18 cellular contexts compared by ENCODE assay signal in genomic region chr16:55061126-55061525, GRCh38.
A peak's percentile ranks its signal among the peaks of the same experiment; 100 is the strongest.
DNase-seq lines count a peak whose midpoint lies in the region; ATAC-seq and TF ChIP-seq lines count a peak whose summit lies in the region.
"Had no signal": no experiment of that assay in that cellular context is flagged by ENCODE, and none has a peak within 500 bp of the region (broad histone marks: within the 10 kb centered on the region; RNA-seq: fewer than 3 reads in every experiment).

No MANE protein-coding gene starts in this region.

- H3K27me3 ChIP-seq in neuronal stem cell (ENCODE audit: control insufficient read depth in 3 of 3, insufficient read depth in 3 of 3, low read depth in 1 of 3, low read length in 3 of 3) (peaks cover 0 to 33% (median 17%) of the 10 kb centered on the region in 3 experiments), upper lobe of right lung (peaks cover 25% of the 10 kb centered on the region), mesenchymal stem cell (ENCODE audit: control insufficient read depth in 1 of 2, insufficient read depth in 1 of 2, low read length in 2 of 2) (peaks cover 14 to 26% of the 10 kb centered on the region in 2 experiments)

- POLR2A ChIA-PET in activated CD4-positive, alpha-beta T cell treated with anti-CD3 and anti-CD28 coated beads for 36 hours (lab: Charles Lee) = no interaction called here

- no peak overlapping the region for H3K27ac Mint-ChIP-seq in activated CD4-positive, alpha-beta T cell treated with anti-CD3 and anti-CD28 coated beads for 36 hours
- H3K27ac Mint-ChIP-seq: B cell; CD4-positive, alpha-beta T cell; CD8-positive, alpha-beta T cell had no signal

- H2BK12ac ChIP-seq in neuronal stem cell (ENCODE audit: low read length) (no peak overlapping the region), mesenchymal stem cell (ENCODE audit: low read length in 2 of 2) (no peak overlapping the region)

- H3K9me3 ChIP-seq in neuronal stem cell (replicated peaks in 1 of 2; ENCODE audit: control insufficient read depth in 2 of 2, insufficient read depth in 1 of 2, low read depth in 1 of 2, low read length in 2 of 2) = peaks cover 0 to 2% of the 10 kb centered on the region in 2 donors
- no peaks in the 10 kb centered on the region for H3K9me3 ChIP-seq in upper lobe of right lung
- H3K9me3 ChIP-seq in mesenchymal stem cell (ENCODE audit: control insufficient read depth, low read length) = no peaks in the 10 kb centered on the region
- H3K9me3 ChIP-seq: A549 had no signal

- no peak overlapping the region for H2BK15ac ChIP-seq in neuronal stem cell (ENCODE audit: low read length)
- no peak overlapping the region for H2BK15ac ChIP-seq in mesenchymal stem cell (ENCODE audit: low read depth, poor library complexity, severe bottlenecking)

- WGBS in neuronal stem cell (ENCODE audit: extremely low coverage in 2 of 2, insufficient read length in 2 of 2, insufficient replicate concordance in 1 of 2), 2 donors = no CpG with 5 or more reads among the region's 1 CpG
- 40% methylated on average over 1 of the region's 1 CpG for WGBS in mesenchymal stem cell

- no peaks in the 10 kb centered on the region for H3K9me3 Mint-ChIP-seq in activated CD4-positive, alpha-beta T cell treated with anti-CD3 and anti-CD28 coated beads for 36 hours (ENCODE audit: low read depth)
- H3K9me3 Mint-ChIP-seq: CD8-positive, alpha-beta T cell had no signal

- CTCF ChIA-PET in activated CD4-positive, alpha-beta T cell treated with anti-CD3 and anti-CD28 coated beads for 36 hours (lab: Charles Lee) = no interaction called here

- H3K23ac ChIP-seq in neuronal stem cell (ENCODE audit: low read depth, low read length, poor library complexity) (no peak overlapping the region), mesenchymal stem cell (ENCODE audit: low read length in 2 of 2) (no peak overlapping the region)

- H3K27me3 Mint-ChIP-seq in activated CD4-positive, alpha-beta T cell treated with anti-CD3 and anti-CD28 coated beads for 36 hours = peaks cover 46% of the 10 kb centered on the region

- H2AK5ac ChIP-seq in neuronal stem cell (ENCODE audit: low read depth, low read length) (peak overlapping the region; percentile 18), mesenchymal stem cell (ENCODE audit: low read length, severe bottlenecking) (no peak overlapping the region)

- DNase-seq in cardiac septum (ENCODE audit: low spot score) (peak; percentile 56), left cardiac atrium (no peak), neuronal stem cell (ENCODE audit: low spot score) (no peak), upper lobe of right lung (peak; percentile 29), mesenchymal stem cell (no peak)
- no peak for DNase-seq in activated CD4-positive, alpha-beta T cell treated with anti-CD3 and anti-CD28 coated beads for 36 hours
- DNase-seq: AML-193; Caco-2; Calu3; CD4-positive, alpha-beta T cell; CD8-positive, alpha-beta T cell; DMS79 treated with DMSO at 0.1 percent for 48 hours had no signal

- peaks cover 6% of the 10 kb centered on the region for H3K4me1 Mint-ChIP-seq in activated CD4-positive, alpha-beta T cell treated with anti-CD3 and anti-CD28 coated beads for 36 hours

- H3K4me3 Mint-ChIP-seq in activated CD4-positive, alpha-beta T cell treated with anti-CD3 and anti-CD28 coated beads for 36 hours = no peak overlapping the region
- H3K4me3 Mint-ChIP-seq: B cell; CD4-positive, alpha-beta T cell; CD8-positive, alpha-beta T cell had no signal

- peaks cover 6% of the 10 kb centered on the region in 2 donors for H3K4me1 ChIP-seq in neuronal stem cell (ENCODE audit: control insufficient read depth in 2 of 2, insufficient read depth in 1 of 2, low read depth in 1 of 2, low read length in 2 of 2)
- H3K4me1 ChIP-seq in upper lobe of right lung = no peaks in the 10 kb centered on the region
- peaks cover 24% of the 10 kb centered on the region for H3K4me1 ChIP-seq in mesenchymal stem cell (ENCODE audit: control insufficient read depth, insufficient read depth, low read depth, low read length)
- H3K4me1 ChIP-seq: A549, Caco-2 had no signal

- no peak overlapping the region for H4K8ac ChIP-seq in neuronal stem cell (ENCODE audit: low read depth, low read length)
- H4K8ac ChIP-seq in mesenchymal stem cell (ENCODE audit: low read length) = no peak overlapping the region

- no peak overlapping the region for H3K4ac ChIP-seq in neuronal stem cell (ENCODE audit: low read length)
- no peak overlapping the region for H3K4ac ChIP-seq in mesenchymal stem cell (ENCODE audit: low read depth in 1 of 2, low read length in 2 of 2)

- H2AFZ ChIP-seq in neuronal stem cell (ENCODE audit: low read length) (no peak overlapping the region), mesenchymal stem cell (ENCODE audit: low read depth, low read length) (no peak overlapping the region)

- intact Hi-C loops in cardiac septum (cut with DNase I) (no loop called here), left cardiac atrium (cut with DNase I) (no loop called here), upper lobe of right lung (cut with DNase I) (no loop called here)
- intact Hi-C loops in activated CD4-positive, alpha-beta T cell treated with anti-CD3 and anti-CD28 coated beads for 36 hours (cut with DNase I, micrococcal nuclease) = no loop called here

- no peak overlapping the region for H3K4me3 ChIP-seq in neuronal stem cell (ENCODE audit: low read length in 2 of 2)
- H3K4me3 ChIP-seq in upper lobe of right lung = no peak overlapping the region
- no peak overlapping the region for H3K4me3 ChIP-seq in mesenchymal stem cell (ENCODE audit: insufficient read depth in 1 of 2, low read depth in 1 of 2, low read length in 2 of 2)
- H3K4me3 ChIP-seq: A549; BLaER1 treated with 17β-estradiol and CSF1 and Interleukin-3, amounts not matched to agents 10 nM and 100 nM; GM12878 had no signal

- H2BK5ac ChIP-seq in neuronal stem cell (ENCODE audit: low read length) (no peak overlapping the region), mesenchymal stem cell (ENCODE audit: low read depth, low read length, poor library complexity, severe bottlenecking) (no peak overlapping the region)

- H3K18ac ChIP-seq in neuronal stem cell (ENCODE audit: low read length) (no peak overlapping the region), mesenchymal stem cell (ENCODE audit: low read depth in 1 of 2, low read length in 2 of 2) (no peak overlapping the region)

- H3K36me3 ChIP-seq in neuronal stem cell (replicated peaks in 1 of 2; ENCODE audit: control insufficient read depth in 2 of 2, insufficient read depth in 2 of 2, low read length in 2 of 2) (no peaks in the 10 kb centered on the region), upper lobe of right lung (no peaks in the 10 kb centered on the region), mesenchymal stem cell (ENCODE audit: control insufficient read depth in 1 of 2, insufficient read depth in 2 of 2, low read depth in 1 of 2, low read length in 2 of 2) (no peaks in the 10 kb centered on the region)
- H3K36me3 ChIP-seq: BLaER1 treated with 17β-estradiol and CSF1 and Interleukin-3, amounts not matched to agents 10 nM and 100 nM had no signal

- H3K14ac ChIP-seq in neuronal stem cell (ENCODE audit: low read length) = no peak overlapping the region
- no peak overlapping the region for H3K14ac ChIP-seq in mesenchymal stem cell (ENCODE audit: low read length in 2 of 2)

- H3K9ac ChIP-seq in neuronal stem cell (ENCODE audit: low read depth, low read length, poor library complexity) (no peak overlapping the region), mesenchymal stem cell (ENCODE audit: low read length) (no peak overlapping the region)
- H3K9ac ChIP-seq: BLaER1 treated with 17β-estradiol and CSF1 and Interleukin-3, amounts not matched to agents 10 nM and 100 nM had no signal

- H4K91ac ChIP-seq in neuronal stem cell (ENCODE audit: low read depth, low read length, poor library complexity) (no peak overlapping the region), mesenchymal stem cell (ENCODE audit: low read length) (no peak overlapping the region)

- H3K27ac ChIP-seq in neuronal stem cell (replicated peaks; ENCODE audit: low read length) = no peak overlapping the region
- H3K27ac ChIP-seq in upper lobe of right lung = no peak overlapping the region
- H3K27ac ChIP-seq in mesenchymal stem cell (ENCODE audit: low read length, poor library complexity, severe bottlenecking) = no peak overlapping the region
- H3K27ac ChIP-seq: 22Rv1; A549; BLaER1 treated with 17β-estradiol and CSF1 and Interleukin-3, amounts not matched to agents 10 nM and 100 nM; C4-2B had no signal

- no peak for TF ChIP-seq CTCF in upper lobe of right lung (IDR thresholded peaks at IDR 0.05)

- no peak for ATAC-seq in left cardiac atrium
- ATAC-seq in upper lobe of right lung = no peak
- no peak for ATAC-seq in activated CD4-positive, alpha-beta T cell treated with anti-CD3 and anti-CD28 coated beads for 36 hours
- ATAC-seq: A549; CD8-positive, alpha-beta T cell; GM12878 had no signal

- H3K4me2 ChIP-seq in neuronal stem cell (ENCODE audit: insufficient read depth, low read length, poor library complexity, severe bottlenecking) (no peak overlapping the region), mesenchymal stem cell (ENCODE audit: low read length, poor library complexity, severe bottlenecking) (no peak overlapping the region)
- H3K4me2 ChIP-seq: A549 had no signal

- H2BK120ac ChIP-seq in neuronal stem cell (ENCODE audit: low read depth, low read length) (no peak overlapping the region), mesenchymal stem cell (ENCODE audit: low read depth, low read length) (no peak overlapping the region)

- H3K36me3 Mint-ChIP-seq in activated CD4-positive, alpha-beta T cell treated with anti-CD3 and anti-CD28 coated beads for 36 hours (ENCODE audit: low read depth) = no peaks in the 10 kb centered on the region
- H3K36me3 Mint-ChIP-seq: CD8-positive, alpha-beta T cell had no signal

- H3K79me1 ChIP-seq in neuronal stem cell (ENCODE audit: low read depth, low read length) = no peaks in the 10 kb centered on the region
- no peaks in the 10 kb centered on the region for H3K79me1 ChIP-seq in mesenchymal stem cell (replicated peaks; ENCODE audit: low read length, poor library complexity, severe bottlenecking)

Comparison
In these comparisons a context has a peak if more than half of its experiments do, and no peak if none do; other contexts are left out.
1. DNase-seq: peak in cardiac septum (single experiment) and upper lobe of right lung (single experiment); none in left cardiac atrium (single experiment), neuronal stem cell (single experiment), activated CD4-positive, alpha-beta T cell treated with anti-CD3 and anti-CD28 coated beads for 36 hours (single experiment) and mesenchymal stem cell (single experiment).